1 cellular context compared by ENCODE assay signal in the genomic region with DNA sequence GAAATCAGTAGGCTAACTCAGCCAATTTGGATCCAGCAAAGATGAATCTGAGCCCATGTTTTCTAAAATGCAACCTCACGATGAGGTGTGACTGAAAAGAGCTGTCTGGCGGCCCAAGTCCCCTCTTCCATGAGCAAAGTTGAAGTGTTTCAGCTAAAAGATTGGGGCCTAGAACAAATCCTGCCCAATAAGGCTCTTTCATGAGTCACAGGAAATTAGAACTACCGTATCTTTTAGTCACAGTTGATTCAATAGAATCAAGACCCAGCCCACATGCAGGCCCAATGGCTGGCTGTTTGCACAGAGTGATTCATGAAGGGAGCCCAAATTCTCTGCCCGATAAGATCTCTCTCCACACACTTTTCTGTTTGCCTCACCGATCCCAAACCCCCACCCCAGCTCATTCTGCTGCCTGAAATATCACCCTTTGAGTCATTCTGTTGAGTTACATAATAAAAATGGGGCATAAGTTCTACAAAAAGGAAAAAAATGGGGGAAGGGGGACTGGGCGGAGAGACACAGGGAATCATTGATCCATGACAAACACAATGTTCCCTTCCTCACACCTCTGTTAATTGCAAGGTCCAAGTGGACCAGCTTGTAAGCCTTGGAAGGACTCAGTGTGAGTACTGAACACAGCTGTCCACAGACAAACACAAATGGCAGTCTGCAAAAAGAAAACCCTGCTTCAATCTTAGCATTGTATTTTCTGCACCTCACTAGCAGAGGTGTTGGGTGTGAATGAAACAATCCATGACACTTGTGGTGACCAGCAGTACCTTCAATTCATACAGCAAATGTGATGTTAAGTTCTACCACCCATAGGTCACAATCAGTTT.
TF ChIP-seq lines count a peak whose summit lies in the region.

No MANE protein-coding gene starts in this region.

TF ChIP-seq in HepG2, 621 proteins besides CTCF, POLR2A, EP300 and RAD21 (continued from another document and continues in another):
- TF ChIP-seq, protein P1, sequence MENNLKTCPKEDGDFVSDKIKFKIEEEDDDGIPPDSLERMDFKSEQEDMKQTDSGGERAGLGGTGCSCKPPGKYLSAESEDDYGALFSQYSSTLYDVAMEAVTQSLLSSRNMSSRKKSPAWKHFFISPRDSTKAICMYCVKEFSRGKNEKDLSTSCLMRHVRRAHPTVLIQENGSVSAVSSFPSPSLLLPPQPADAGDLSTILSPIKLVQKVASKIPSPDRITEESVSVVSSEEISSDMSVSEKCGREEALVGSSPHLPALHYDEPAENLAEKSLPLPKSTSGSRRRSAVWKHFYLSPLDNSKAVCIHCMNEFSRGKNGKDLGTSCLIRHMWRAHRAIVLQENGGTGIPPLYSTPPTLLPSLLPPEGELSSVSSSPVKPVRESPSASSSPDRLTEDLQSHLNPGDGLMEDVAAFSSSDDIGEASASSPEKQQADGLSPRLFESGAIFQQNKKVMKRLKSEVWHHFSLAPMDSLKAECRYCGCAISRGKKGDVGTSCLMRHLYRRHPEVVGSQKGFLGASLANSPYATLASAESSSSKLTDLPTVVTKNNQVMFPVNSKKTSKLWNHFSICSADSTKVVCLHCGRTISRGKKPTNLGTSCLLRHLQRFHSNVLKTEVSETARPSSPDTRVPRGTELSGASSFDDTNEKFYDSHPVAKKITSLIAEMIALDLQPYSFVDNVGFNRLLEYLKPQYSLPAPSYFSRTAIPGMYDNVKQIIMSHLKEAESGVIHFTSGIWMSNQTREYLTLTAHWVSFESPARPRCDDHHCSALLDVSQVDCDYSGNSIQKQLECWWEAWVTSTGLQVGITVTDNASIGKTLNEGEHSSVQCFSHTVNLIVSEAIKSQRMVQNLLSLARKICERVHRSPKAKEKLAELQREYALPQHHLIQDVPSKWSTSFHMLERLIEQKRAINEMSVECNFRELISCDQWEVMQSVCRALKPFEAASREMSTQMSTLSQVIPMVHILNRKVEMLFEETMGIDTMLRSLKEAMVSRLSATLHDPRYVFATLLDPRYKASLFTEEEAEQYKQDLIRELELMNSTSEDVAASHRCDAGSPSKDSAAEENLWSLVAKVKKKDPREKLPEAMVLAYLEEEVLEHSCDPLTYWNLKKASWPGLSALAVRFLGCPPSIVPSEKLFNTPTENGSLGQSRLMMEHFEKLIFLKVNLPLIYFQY (CRISPR knock-in tag; IDR thresholded peaks at IDR 0.05; ENCODE audit: borderline replicate concordance) = peak; percentile 85; the same call in 1 of the 2 replicates
- TF ChIP-seq KLF13 (CRISPR knock-in tag; IDR thresholded peaks at IDR 0.05) (no peak), ZNF292 (CRISPR knock-in tag; IDR thresholded peaks at IDR 0.05; ENCODE audit: borderline replicate concordance, low read depth) (peak; percentile 64; the same call in 1 of the 2 replicates), TOE1 (CRISPR knock-in tag; IDR thresholded peaks at IDR 0.05) (no peak), HNRNPK (IDR thresholded peaks at IDR 0.05; ENCODE audit: low read depth, low read length, poor library complexity, severe bottlenecking) (peak; percentile 65), TCF7 (IDR thresholded peaks at IDR 0.05; ENCODE audit: low read depth) (peak; percentile 86), ZFX (CRISPR knock-in tag; IDR thresholded peaks at IDR 0.05; ENCODE audit: low read depth) (peak; percentile 63), ZNF329 (CRISPR knock-in tag; IDR thresholded peaks at IDR 0.05; ENCODE audit: low read depth) (no peak), FOXP1 (IDR thresholded peaks at IDR 0.05) (0 out of 2 replicates have a peak, but pooled peaks have one; percentile 7), FOXP1 (CRISPR knock-in tag; IDR thresholded peaks at IDR 0.05) (peak; percentile 83), PRMT3 (CRISPR knock-in tag; IDR thresholded peaks at IDR 0.05; ENCODE audit: borderline replicate concordance, low read depth) (no peak), EED (CRISPR knock-in tag; IDR thresholded peaks at IDR 0.05) (no peak), BRD4 (CRISPR knock-in tag; IDR thresholded peaks at IDR 0.05) (no peak), EZH2 (conservative IDR thresholded peaks at IDR 0.05; ENCODE audit: low read depth, low read length) (no peak), ZNF550 (CRISPR knock-in tag; IDR thresholded peaks at IDR 0.05; ENCODE audit: borderline replicate concordance) (no peak), CBX2 (IDR thresholded peaks at IDR 0.05; ENCODE audit: low read depth, low read length) (no peak), CBX2 (CRISPR knock-in tag; IDR thresholded peaks at IDR 0.05; ENCODE audit: low read depth) (no peak), ARID2 (CRISPR knock-in tag; IDR thresholded peaks at IDR 0.05; ENCODE audit: borderline replicate concordance) (no peak), ZNF205 (CRISPR knock-in tag; IDR thresholded peaks at IDR 0.05) (0 out of 2 replicates have a peak, but pooled peaks have one; percentile 16), GLI4 (CRISPR knock-in tag; IDR thresholded peaks at IDR 0.05; ENCODE audit: borderline replicate concordance) (0 out of 2 replicates have a peak, but pooled peaks have one; percentile 32), ZNF614 (CRISPR knock-in tag; IDR thresholded peaks at IDR 0.05; ENCODE audit: borderline replicate concordance) (peak; percentile 85), RBFOX2 (IDR thresholded peaks at IDR 0.05; ENCODE audit: low read depth, low read length) (no peak), ZSCAN31 (CRISPR knock-in tag; IDR thresholded peaks at IDR 0.05; ENCODE audit: low read depth) (no peak), KDM3A (CRISPR knock-in tag; IDR thresholded peaks at IDR 0.05; ENCODE audit: low read depth) (no peak; the same call in 1 of the 2 replicates), ZNF567 (CRISPR knock-in tag; IDR thresholded peaks at IDR 0.05; ENCODE audit: borderline replicate concordance) (no peak), ZNF446 (CRISPR knock-in tag; IDR thresholded peaks at IDR 0.05) (no peak), PRPF4 (IDR thresholded peaks at IDR 0.05; ENCODE audit: low read depth, low read length, poor library complexity, severe bottlenecking) (peak; percentile 63)
- TF ChIP-seq, protein P2, sequence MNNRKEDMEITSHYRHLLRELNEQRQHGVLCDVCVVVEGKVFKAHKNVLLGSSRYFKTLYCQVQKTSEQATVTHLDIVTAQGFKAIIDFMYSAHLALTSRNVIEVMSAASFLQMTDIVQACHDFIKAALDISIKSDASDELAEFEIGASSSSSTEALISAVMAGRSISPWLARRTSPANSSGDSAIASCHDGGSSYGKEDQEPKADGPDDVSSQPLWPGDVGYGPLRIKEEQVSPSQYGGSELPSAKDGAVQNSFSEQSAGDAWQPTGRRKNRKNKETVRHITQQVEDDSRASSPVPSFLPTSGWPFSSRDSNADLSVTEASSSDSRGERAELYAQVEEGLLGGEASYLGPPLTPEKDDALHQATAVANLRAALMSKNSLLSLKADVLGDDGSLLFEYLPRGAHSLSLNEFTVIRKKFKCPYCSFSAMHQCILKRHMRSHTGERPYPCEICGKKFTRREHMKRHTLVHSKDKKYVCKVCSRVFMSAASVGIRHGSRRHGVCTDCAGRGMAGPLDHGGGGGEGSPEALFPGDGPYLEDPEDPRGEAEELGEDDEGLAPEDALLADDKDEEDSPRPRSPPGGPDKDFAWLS (CRISPR knock-in tag; IDR thresholded peaks at IDR 0.05; ENCODE audit: borderline replicate concordance) = no peak
- TF ChIP-seq, protein P3, sequence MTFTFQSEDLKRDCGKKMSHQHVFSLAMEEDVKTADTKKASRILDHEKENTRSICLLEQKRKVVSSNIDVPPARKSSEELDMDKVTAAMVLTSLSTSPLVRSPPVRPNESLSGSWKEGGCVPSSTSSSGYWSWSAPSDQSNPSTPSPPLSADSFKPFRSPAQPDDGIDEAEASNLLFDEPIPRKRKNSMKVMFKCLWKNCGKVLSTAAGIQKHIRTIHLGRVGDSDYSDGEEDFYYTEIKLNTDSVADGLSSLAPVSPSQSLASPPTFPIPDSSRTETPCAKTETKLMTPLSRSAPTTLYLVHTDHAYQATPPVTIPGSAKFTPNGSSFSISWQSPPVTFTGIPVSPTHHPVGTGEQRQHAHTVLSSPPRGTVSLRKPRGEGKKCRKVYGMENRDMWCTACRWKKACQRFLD (CRISPR knock-in tag; IDR thresholded peaks at IDR 0.05; ENCODE audit: borderline replicate concordance) = no peak
- TF ChIP-seq, protein P4, sequence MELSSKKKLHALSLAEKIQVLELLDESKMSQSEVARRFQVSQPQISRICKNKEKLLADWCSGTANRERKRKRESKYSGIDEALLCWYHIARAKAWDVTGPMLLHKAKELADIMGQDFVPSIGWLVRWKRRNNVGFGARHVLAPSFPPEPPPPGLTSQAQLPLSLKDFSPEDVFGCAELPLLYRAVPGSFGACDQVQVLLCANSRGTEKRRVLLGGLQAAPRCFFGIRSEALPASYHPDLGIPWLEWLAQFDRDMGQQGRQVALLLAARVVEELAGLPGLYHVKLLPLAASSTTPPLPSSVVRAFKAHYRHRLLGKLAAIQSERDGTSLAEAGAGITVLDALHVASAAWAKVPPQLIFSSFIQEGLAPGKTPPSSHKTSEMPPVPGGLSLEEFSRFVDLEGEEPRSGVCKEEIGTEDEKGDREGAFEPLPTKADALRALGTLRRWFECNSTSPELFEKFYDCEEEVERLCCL (CRISPR knock-in tag; IDR thresholded peaks at IDR 0.05; ENCODE audit: borderline replicate concordance) = no peak
- TF ChIP-seq, protein P5, sequence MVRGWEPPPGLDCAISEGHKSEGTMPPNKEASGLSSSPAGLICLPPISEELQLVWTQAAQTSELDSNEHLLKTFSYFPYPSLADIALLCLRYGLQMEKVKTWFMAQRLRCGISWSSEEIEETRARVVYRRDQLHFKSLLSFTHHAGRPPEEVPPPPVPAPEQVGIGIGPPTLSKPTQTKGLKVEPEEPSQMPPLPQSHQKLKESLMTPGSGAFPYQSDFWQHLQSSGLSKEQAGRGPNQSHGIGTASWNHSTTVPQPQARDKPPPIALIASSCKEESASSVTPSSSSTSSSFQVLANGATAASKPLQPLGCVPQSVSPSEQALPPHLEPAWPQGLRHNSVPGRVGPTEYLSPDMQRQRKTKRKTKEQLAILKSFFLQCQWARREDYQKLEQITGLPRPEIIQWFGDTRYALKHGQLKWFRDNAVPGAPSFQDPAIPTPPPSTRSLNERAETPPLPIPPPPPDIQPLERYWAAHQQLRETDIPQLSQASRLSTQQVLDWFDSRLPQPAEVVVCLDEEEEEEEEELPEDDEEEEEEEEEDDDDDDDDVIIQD (CRISPR knock-in tag; IDR thresholded peaks at IDR 0.05; ENCODE audit: low read depth) = peak; percentile 75
- TF ChIP-seq, protein P6, sequence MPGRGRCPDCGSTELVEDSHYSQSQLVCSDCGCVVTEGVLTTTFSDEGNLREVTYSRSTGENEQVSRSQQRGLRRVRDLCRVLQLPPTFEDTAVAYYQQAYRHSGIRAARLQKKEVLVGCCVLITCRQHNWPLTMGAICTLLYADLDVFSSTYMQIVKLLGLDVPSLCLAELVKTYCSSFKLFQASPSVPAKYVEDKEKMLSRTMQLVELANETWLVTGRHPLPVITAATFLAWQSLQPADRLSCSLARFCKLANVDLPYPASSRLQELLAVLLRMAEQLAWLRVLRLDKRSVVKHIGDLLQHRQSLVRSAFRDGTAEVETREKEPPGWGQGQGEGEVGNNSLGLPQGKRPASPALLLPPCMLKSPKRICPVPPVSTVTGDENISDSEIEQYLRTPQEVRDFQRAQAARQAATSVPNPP (CRISPR knock-in tag; IDR thresholded peaks at IDR 0.05) = no peak; the same call in 1 of the 2 replicates
- TF ChIP-seq, protein P7, sequence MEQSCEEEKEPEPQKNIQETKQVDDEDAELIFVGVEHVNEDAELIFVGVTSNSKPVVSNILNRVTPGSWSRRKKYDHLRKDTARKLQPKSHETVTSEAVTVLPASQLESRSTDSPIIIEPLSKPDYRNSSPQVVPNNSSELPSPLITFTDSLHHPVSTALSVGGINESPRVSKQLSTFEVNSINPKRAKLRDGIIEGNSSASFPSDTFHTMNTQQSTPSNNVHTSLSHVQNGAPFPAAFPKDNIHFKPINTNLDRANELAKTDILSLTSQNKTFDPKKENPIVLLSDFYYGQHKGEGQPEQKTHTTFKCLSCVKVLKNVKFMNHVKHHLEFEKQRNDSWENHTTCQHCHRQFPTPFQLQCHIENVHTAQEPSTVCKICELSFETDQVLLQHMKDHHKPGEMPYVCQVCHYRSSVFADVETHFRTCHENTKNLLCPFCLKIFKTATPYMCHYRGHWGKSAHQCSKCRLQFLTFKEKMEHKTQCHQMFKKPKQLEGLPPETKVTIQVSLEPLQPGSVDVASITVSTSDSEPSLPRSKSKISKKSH (CRISPR knock-in tag; IDR thresholded peaks at IDR 0.05; ENCODE audit: borderline replicate concordance) = no peak
- TF ChIP-seq, protein P8, sequence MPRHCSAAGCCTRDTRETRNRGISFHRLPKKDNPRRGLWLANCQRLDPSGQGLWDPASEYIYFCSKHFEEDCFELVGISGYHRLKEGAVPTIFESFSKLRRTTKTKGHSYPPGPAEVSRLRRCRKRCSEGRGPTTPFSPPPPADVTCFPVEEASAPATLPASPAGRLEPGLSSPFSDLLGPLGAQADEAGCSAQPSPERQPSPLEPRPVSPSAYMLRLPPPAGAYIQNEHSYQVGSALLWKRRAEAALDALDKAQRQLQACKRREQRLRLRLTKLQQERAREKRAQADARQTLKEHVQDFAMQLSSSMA (CRISPR knock-in tag; IDR thresholded peaks at IDR 0.05) = no peak
- TF ChIP-seq, protein P9, sequence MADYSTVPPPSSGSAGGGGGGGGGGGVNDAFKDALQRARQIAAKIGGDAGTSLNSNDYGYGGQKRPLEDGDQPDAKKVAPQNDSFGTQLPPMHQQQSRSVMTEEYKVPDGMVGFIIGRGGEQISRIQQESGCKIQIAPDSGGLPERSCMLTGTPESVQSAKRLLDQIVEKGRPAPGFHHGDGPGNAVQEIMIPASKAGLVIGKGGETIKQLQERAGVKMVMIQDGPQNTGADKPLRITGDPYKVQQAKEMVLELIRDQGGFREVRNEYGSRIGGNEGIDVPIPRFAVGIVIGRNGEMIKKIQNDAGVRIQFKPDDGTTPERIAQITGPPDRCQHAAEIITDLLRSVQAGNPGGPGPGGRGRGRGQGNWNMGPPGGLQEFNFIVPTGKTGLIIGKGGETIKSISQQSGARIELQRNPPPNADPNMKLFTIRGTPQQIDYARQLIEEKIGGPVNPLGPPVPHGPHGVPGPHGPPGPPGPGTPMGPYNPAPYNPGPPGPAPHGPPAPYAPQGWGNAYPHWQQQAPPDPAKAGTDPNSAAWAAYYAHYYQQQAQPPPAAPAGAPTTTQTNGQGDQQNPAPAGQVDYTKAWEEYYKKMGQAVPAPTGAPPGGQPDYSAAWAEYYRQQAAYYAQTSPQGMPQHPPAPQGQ (CRISPR knock-in tag; IDR thresholded peaks at IDR 0.05; ENCODE audit: borderline replicate concordance) = no peak; the same call in 1 of the 2 replicates
- TF ChIP-seq, protein P10, sequence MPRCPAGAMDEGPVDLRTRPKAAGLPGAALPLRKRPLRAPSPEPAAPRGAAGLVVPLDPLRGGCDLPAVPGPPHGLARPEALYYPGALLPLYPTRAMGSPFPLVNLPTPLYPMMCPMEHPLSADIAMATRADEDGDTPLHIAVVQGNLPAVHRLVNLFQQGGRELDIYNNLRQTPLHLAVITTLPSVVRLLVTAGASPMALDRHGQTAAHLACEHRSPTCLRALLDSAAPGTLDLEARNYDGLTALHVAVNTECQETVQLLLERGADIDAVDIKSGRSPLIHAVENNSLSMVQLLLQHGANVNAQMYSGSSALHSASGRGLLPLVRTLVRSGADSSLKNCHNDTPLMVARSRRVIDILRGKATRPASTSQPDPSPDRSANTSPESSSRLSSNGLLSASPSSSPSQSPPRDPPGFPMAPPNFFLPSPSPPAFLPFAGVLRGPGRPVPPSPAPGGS (CRISPR knock-in tag; IDR thresholded peaks at IDR 0.05) = no peak
